ENCODE assay signal across 22 cellular contexts in genomic region chr10:122178655-122179054, GRCh38.
"Had no signal": no experiment of that assay in that cellular context is flagged by ENCODE, and none has a peak within 500 bp of the region (broad histone marks: within the 10 kb centered on the region; RNA-seq: fewer than 3 reads in every experiment).

No MANE protein-coding gene starts in this region.

- H3K4me1 Mint-ChIP-seq: activated CD4-positive, alpha-beta T cell treated with anti-CD3 and anti-CD28 coated beads, Interleukin-2, amount 10 ng/mL, durations not matched to agents 24 days and 14 days; activated T-helper 17 cell treated with anti-CD3 and anti-CD28 coated beads, Interleukin-2, amount 50 U/mL, for 72 hours; naive B cell; stimulated activated naive B cell treated with anti-CD40 and anti-IgM and Interleukin-4, amounts not matched to agents 10 μg/mL and 1 μg/mL and 100 μg/mL, for 72 hours had no signal

- H3K36me3 ChIP-seq: pancreas, stomach had no signal

- ATAC-seq: activated T-cell treated with anti-CD3 and anti-CD28 coated beads, Interleukin-2, amount 50 U/mL, for 4 hours; activated T-helper 17 cell treated with anti-CD3 and anti-CD28 coated beads, Interleukin-2, amount 50 U/mL, for 72 hours; pancreas; psoas muscle; stimulated activated naive B cell treated with anti-CD40 and anti-IgM and Interleukin-4, amounts not matched to agents 10 μg/mL and 1 μg/mL and 100 μg/mL, for 72 hours had no signal

- H3K9me3 ChIP-seq: esophagus squamous epithelium, pancreas, psoas muscle, stomach, tibial artery had no signal

- H3K4me3 ChIP-seq: esophagus squamous epithelium, pancreas, psoas muscle, smooth muscle cell, stomach, tibial artery had no signal

- DNase-seq: activated CD4-positive, alpha-beta memory T cell treated with anti-CD3 and anti-CD28 coated beads for 36 hours; activated CD4-positive, alpha-beta T cell treated with anti-CD3 and anti-CD28 coated beads, Interleukin-2, amount 10 ng/mL, durations not matched to agents 24 days and 14 days; activated gamma-delta T cell treated with Interleukin-2 at 50 U/mL for 16 hours; activated naive CD4-positive, alpha-beta T cell treated with anti-CD3 and anti-CD28 coated beads, Interleukin-2, amount 50 U/mL, for 16 hours; activated T-cell treated with anti-CD3 and anti-CD28 coated beads, Interleukin-2, amount 50 U/mL, for 4 hours; amniotic stem cell; central memory CD4-positive, alpha-beta T cell; esophagus squamous epithelium; foreskin melanocyte; naive B cell; pancreas; psoas muscle; stimulated activated CD4-positive, alpha-beta T cell treated with anti-CD3 and anti-CD28 coated beads, Interleukin-15, amount 100 ng/mL, for 24 hours; stimulated activated CD4-positive, alpha-beta T cell treated with anti-CD3 and anti-CD28 coated beads, Interleukin-2, amount 100 ng/mL, for 24 hours; stimulated activated naive B cell treated with anti-CD40 and anti-IgM and Interleukin-4, amounts not matched to agents 10 μg/mL and 1 μg/mL and 100 μg/mL, for 72 hours; stomach; tibial artery had no signal

- H3K27me3 ChIP-seq: esophagus squamous epithelium, pancreas, stomach, tibial artery had no signal

- H3K27ac ChIP-seq: epithelial cell of prostate, esophagus squamous epithelium, pancreas, psoas muscle, stomach, tibial artery had no signal

- H3K4me2 ChIP-seq: smooth muscle cell had no signal

- H3K27ac Mint-ChIP-seq: activated CD4-positive, alpha-beta memory T cell treated with anti-CD3 and anti-CD28 coated beads for 36 hours; activated CD4-positive, alpha-beta T cell treated with anti-CD3 and anti-CD28 coated beads, Interleukin-2, amount 10 ng/mL, durations not matched to agents 24 days and 14 days; activated T-helper 17 cell treated with anti-CD3 and anti-CD28 coated beads, Interleukin-2, amount 50 U/mL, for 72 hours; dendritic cell treated with granulocyte-macrophage colony-stimulating factor and Interleukin-4, amounts not matched to agents 40 ng/mL and 50 ng/mL, for 4 days; mesothelial cell of epicardium; naive B cell; stimulated activated naive B cell treated with anti-CD40 and anti-IgM and Interleukin-4, amounts not matched to agents 10 μg/mL and 1 μg/mL and 100 μg/mL, for 72 hours had no signal

- H3K9me3 Mint-ChIP-seq: activated CD4-positive, alpha-beta memory T cell treated with anti-CD3 and anti-CD28 coated beads for 36 hours; activated CD4-positive, alpha-beta T cell treated with anti-CD3 and anti-CD28 coated beads, Interleukin-2, amount 10 ng/mL, durations not matched to agents 24 days and 14 days; activated T-cell treated with anti-CD3 and anti-CD28 coated beads, Interleukin-2, amount 50 U/mL, for 4 hours; activated T-helper 17 cell treated with anti-CD3 and anti-CD28 coated beads, Interleukin-2, amount 50 U/mL, for 72 hours; dendritic cell treated with granulocyte-macrophage colony-stimulating factor and Interleukin-4, amounts not matched to agents 40 ng/mL and 50 ng/mL, for 4 days; mesothelial cell of epicardium; stimulated activated naive B cell treated with anti-CD40 and anti-IgM and Interleukin-4, amounts not matched to agents 10 μg/mL and 1 μg/mL and 100 μg/mL, for 72 hours had no signal

- H3K4me3 Mint-ChIP-seq: activated CD4-positive, alpha-beta memory T cell treated with anti-CD3 and anti-CD28 coated beads for 36 hours; activated CD4-positive, alpha-beta T cell treated with anti-CD3 and anti-CD28 coated beads, Interleukin-2, amount 10 ng/mL, durations not matched to agents 24 days and 14 days; activated T-cell treated with anti-CD3 and anti-CD28 coated beads, Interleukin-2, amount 50 U/mL, for 4 hours; activated T-helper 17 cell treated with anti-CD3 and anti-CD28 coated beads, Interleukin-2, amount 50 U/mL, for 72 hours; dendritic cell treated with granulocyte-macrophage colony-stimulating factor and Interleukin-4, amounts not matched to agents 40 ng/mL and 50 ng/mL, for 4 days; mesothelial cell of epicardium; naive B cell; stimulated activated naive B cell treated with anti-CD40 and anti-IgM and Interleukin-4, amounts not matched to agents 10 μg/mL and 1 μg/mL and 100 μg/mL, for 72 hours had no signal

- H3K27me3 Mint-ChIP-seq: activated CD4-positive, alpha-beta T cell treated with anti-CD3 and anti-CD28 coated beads, Interleukin-2, amount 10 ng/mL, durations not matched to agents 24 days and 14 days had no signal

- H3K36me3 Mint-ChIP-seq: activated CD4-positive, alpha-beta memory T cell treated with anti-CD3 and anti-CD28 coated beads for 36 hours; mesothelial cell of epicardium; naive B cell; stimulated activated naive B cell treated with anti-CD40 and anti-IgM and Interleukin-4, amounts not matched to agents 10 μg/mL and 1 μg/mL and 100 μg/mL, for 72 hours had no signal
